ENCODE assay signal across 1 cellular context in the genomic region with DNA sequence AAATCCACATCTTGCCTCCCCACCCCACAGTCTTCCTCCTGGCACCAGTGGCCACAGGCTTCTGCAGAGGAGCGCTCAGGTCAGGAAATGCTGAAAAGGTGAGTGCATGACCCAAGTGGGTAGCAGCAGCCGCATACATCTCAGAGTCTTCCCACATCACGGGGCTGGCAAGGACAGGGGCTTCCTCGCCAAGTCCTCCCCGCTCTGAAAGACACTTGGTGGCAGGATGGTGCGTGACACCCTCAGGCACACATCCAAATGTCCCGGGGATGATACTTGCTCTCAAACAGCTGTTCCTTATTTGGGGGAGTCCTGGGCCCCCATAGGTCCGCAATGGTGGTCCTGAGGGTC.
TF ChIP-seq lines count a peak whose summit lies in the region.

No MANE protein-coding gene starts in this region.

TF ChIP-seq in IMR-90, 13 proteins besides CTCF, POLR2A, EP300 and RAD21:
- TF ChIP-seq CEBPB (IDR thresholded peaks at IDR 0.05; ENCODE audit: low read depth, low read length): no peak
- no peak for TF ChIP-seq MAZ (IDR thresholded peaks at IDR 0.05; ENCODE audit: borderline replicate concordance, low read depth, low read length)
- TF ChIP-seq RFX5 (IDR thresholded peaks at IDR 0.05; ENCODE audit: low read depth, low read length): no peak
- no peak for TF ChIP-seq MXI1 (IDR thresholded peaks at IDR 0.05; ENCODE audit: borderline replicate concordance, low read depth, low read length)
TF ChIP-seq in IMR-90: peak in this region for 0.
